Comparison of ENCODE assay signal across 8 cellular contexts in genomic region chr7:33757563-33758165, GRCh38.
A peak's percentile ranks its signal among the peaks of the same experiment; 100 is the strongest.
DNase-seq lines count a peak whose midpoint lies in the region; ATAC-seq lines count a peak whose summit lies in the region.

No MANE protein-coding gene starts in this region.

- no peaks in the 10 kb centered on the region for H3K9me3 Mint-ChIP-seq in stimulated activated naive CD8-positive, alpha-beta T cell treated with anti-CD3 and anti-CD28 coated beads, Interleukin-15, amount 100 ng/mL, for 72 hours
- H3K9me3 Mint-ChIP-seq in activated CD8-positive, alpha-beta T cell treated with anti-CD3 and anti-CD28 coated beads, Interleukin-2, amount 10 ng/mL, durations not matched to agents 7 days and 5 days (ENCODE audit: insufficient read depth) = no peaks in the 10 kb centered on the region

- no peaks in the 10 kb centered on the region for H3K4me1 Mint-ChIP-seq in stimulated activated naive CD8-positive, alpha-beta T cell treated with anti-CD3 and anti-CD28 coated beads, Interleukin-15, amount 100 ng/mL, for 72 hours
- H3K4me1 Mint-ChIP-seq in activated CD8-positive, alpha-beta T cell treated with anti-CD3 and anti-CD28 coated beads, Interleukin-2, amount 10 ng/mL, durations not matched to agents 7 days and 5 days (ENCODE audit: low read depth) = no peaks in the 10 kb centered on the region

- POLR2A ChIA-PET in activated CD8-positive, alpha-beta T cell treated with anti-CD3 and anti-CD28 coated beads, Interleukin-2, amount 10 ng/mL, durations not matched to agents 7 days and 5 days (lab: Charles Lee) = no interaction called here

- no peak overlapping the region for H3K4me3 Mint-ChIP-seq in stimulated activated naive CD8-positive, alpha-beta T cell treated with anti-CD3 and anti-CD28 coated beads, Interleukin-15, amount 100 ng/mL, for 72 hours
- H3K4me3 Mint-ChIP-seq in activated CD8-positive, alpha-beta T cell treated with anti-CD3 and anti-CD28 coated beads, Interleukin-2, amount 10 ng/mL, durations not matched to agents 7 days and 5 days = no peak overlapping the region

- peak; percentile 26 for DNase-seq in stimulated activated naive CD8-positive, alpha-beta T cell treated with anti-CD3 and anti-CD28 coated beads, Interleukin-15, Interleukin-2, amounts not matched to agents 100 U/mL and 50 U/mL, for 24 hours
- no peak for DNase-seq in stimulated activated naive CD8-positive, alpha-beta T cell treated with anti-CD3 and anti-CD28 coated beads, Interleukin-15, amount 100 ng/mL, for 72 hours
- DNase-seq in NCI-H1092 (lab: John Stamatoyannopoulos, UW) (peak; percentile 18), left lobe of liver (ENCODE audit: low spot score) (no peak), germinal center (ENCODE audit: low spot score) (no peak), mesenteric fat pad (ENCODE audit: low spot score) (no peak), T1000 (lab: John Stamatoyannopoulos, UW) (no peak)
- peak; percentile 46 for DNase-seq in activated CD8-positive, alpha-beta T cell treated with anti-CD3 and anti-CD28 coated beads, Interleukin-2, amount 10 ng/mL, durations not matched to agents 7 days and 5 days

- no peak for ATAC-seq in stimulated activated naive CD8-positive, alpha-beta T cell treated with anti-CD3 and anti-CD28 coated beads, Interleukin-15, Interleukin-2, amounts not matched to agents 100 U/mL and 50 U/mL, for 24 hours
- ATAC-seq in stimulated activated naive CD8-positive, alpha-beta T cell treated with anti-CD3 and anti-CD28 coated beads, Interleukin-15, amount 100 ng/mL, for 72 hours = no peak
- ATAC-seq in activated CD8-positive, alpha-beta T cell treated with anti-CD3 and anti-CD28 coated beads, Interleukin-2, amount 10 ng/mL, durations not matched to agents 7 days and 5 days = no peak
- ATAC-seq in left lobe of liver = peak; percentile 47

- CTCF ChIA-PET in activated CD8-positive, alpha-beta T cell treated with anti-CD3 and anti-CD28 coated beads, Interleukin-2, amount 10 ng/mL, durations not matched to agents 7 days and 5 days (lab: Charles Lee) = interaction anchor here (1.3 to 2.1 kb wide), 4 partner anchors 9 to 175 kb away, joined by 4 to 11 read pairs (median 8); no protein-coding TSS in a partner anchor

- H3K27ac Mint-ChIP-seq in stimulated activated naive CD8-positive, alpha-beta T cell treated with anti-CD3 and anti-CD28 coated beads, Interleukin-15, amount 100 ng/mL, for 72 hours = no peak overlapping the region
- no peak overlapping the region for H3K27ac Mint-ChIP-seq in activated CD8-positive, alpha-beta T cell treated with anti-CD3 and anti-CD28 coated beads, Interleukin-2, amount 10 ng/mL, durations not matched to agents 7 days and 5 days

- no peaks in the 10 kb centered on the region for H3K27me3 Mint-ChIP-seq in stimulated activated naive CD8-positive, alpha-beta T cell treated with anti-CD3 and anti-CD28 coated beads, Interleukin-15, amount 100 ng/mL, for 72 hours
- no peaks in the 10 kb centered on the region for H3K27me3 Mint-ChIP-seq in activated CD8-positive, alpha-beta T cell treated with anti-CD3 and anti-CD28 coated beads, Interleukin-2, amount 10 ng/mL, durations not matched to agents 7 days and 5 days (ENCODE audit: low read depth)

- H3K36me3 Mint-ChIP-seq in activated CD8-positive, alpha-beta T cell treated with anti-CD3 and anti-CD28 coated beads, Interleukin-2, amount 10 ng/mL, durations not matched to agents 7 days and 5 days (ENCODE audit: low read depth) = no peaks in the 10 kb centered on the region

Comparison
In these comparisons a context has a peak if more than half of its experiments do, and no peak if none do; other contexts are left out.
1. DNase-seq: peak in stimulated activated naive CD8-positive, alpha-beta T cell treated with anti-CD3 and anti-CD28 coated beads, Interleukin-15, Interleukin-2, amounts not matched to agents 100 U/mL and 50 U/mL, for 24 hours (single experiment), NCI-H1092 (single experiment) and activated CD8-positive, alpha-beta T cell treated with anti-CD3 and anti-CD28 coated beads, Interleukin-2, amount 10 ng/mL, durations not matched to agents 7 days and 5 days (single experiment); none in stimulated activated naive CD8-positive, alpha-beta T cell treated with anti-CD3 and anti-CD28 coated beads, Interleukin-15, amount 100 ng/mL, for 72 hours (0 of 2), left lobe of liver (single experiment), germinal center (single experiment), mesenteric fat pad (single experiment) and T1000 (single experiment).